In the genomic region with DNA sequence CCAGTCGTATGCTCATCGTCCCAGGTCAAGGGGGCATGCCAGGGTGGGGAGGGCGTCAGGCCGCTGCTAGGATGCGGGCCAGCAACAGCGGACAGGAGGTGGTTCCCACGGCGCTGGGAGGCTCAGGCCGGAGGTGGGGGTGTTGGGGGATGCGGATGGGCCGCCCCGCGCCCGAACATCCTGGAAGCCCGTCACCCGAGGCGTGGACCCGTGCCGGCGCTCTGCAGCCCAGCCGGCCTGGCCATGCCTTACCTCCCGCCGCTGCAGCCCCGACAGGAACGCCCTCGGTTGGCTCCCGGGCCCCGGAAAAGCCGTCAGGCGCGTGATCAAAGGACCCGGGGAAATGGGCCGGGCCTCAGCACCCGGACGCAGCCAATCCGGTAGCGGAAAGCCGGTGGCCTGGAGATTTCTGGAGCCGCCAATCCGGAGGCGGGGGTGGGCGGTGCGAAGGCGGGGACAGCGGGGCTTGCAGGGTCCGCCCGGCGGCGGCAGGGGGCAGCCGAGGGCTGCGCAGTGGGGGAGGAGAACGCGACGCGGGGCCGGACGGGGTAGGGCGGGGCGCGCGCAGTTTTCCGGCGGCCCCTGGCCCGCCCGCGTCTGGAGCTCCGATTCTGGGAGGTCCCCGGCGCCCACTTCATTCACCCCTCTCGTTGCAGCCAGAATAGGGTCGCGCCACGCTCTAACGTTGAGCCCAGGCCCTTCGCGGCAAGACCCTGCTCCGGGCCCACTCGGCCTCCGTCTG, we compare ENCODE assay signal across 1 cellular context.
TF ChIP-seq lines count a peak whose summit lies in the region.

SMIM29 (minus strand) TSS at position 280 of the 742 bp plus-strand sequence. CDS start 1,215 bp downstream, outside the sequence.

TF ChIP-seq in GM12878, 131 proteins besides CTCF, POLR2A, EP300 and RAD21 (continued from another document and continues in another):
- TF ChIP-seq, protein P1, sequence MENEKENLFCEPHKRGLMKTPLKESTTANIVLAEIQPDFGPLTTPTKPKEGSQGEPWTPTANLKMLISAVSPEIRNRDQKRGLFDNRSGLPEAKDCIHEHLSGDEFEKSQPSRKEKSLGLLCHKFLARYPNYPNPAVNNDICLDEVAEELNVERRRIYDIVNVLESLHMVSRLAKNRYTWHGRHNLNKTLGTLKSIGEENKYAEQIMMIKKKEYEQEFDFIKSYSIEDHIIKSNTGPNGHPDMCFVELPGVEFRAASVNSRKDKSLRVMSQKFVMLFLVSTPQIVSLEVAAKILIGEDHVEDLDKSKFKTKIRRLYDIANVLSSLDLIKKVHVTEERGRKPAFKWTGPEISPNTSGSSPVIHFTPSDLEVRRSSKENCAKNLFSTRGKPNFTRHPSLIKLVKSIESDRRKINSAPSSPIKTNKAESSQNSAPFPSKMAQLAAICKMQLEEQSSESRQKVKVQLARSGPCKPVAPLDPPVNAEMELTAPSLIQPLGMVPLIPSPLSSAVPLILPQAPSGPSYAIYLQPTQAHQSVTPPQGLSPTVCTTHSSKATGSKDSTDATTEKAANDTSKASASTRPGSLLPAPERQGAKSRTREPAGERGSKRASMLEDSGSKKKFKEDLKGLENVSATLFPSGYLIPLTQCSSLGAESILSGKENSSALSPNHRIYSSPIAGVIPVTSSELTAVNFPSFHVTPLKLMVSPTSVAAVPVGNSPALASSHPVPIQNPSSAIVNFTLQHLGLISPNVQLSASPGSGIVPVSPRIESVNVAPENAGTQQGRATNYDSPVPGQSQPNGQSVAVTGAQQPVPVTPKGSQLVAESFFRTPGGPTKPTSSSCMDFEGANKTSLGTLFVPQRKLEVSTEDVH (IDR thresholded peaks at IDR 0.05; ENCODE audit: low read depth, partially characterized antibody) = no peak
- TF ChIP-seq PAX5 (IDR thresholded peaks at IDR 0.05; ENCODE audit: borderline replicate concordance, low read depth, low read length) (no peak), IKZF1 (conservative IDR thresholded peaks at IDR 0.05) (peak; percentile 69), TCF12 (IDR thresholded peaks at IDR 0.05; ENCODE audit: low read depth, low read length) (no peak), RCOR1 (conservative IDR thresholded peaks at IDR 0.05; ENCODE audit: low read depth, low read length) (0 out of 2 replicates have a peak, but pooled peaks have one; percentile 53), BHLHE40 (IDR thresholded peaks at IDR 0.05; ENCODE audit: borderline replicate concordance in 1 of 2, low read depth in 2 of 2, low read length in 1 of 2) (peak; percentile 72 to 87; a peak in 3 of 4 replicates), ZNF24 (IDR thresholded peaks at IDR 0.05) (0 out of 2 replicates have a peak, but pooled peaks have one; percentile 8), FOXM1 (IDR thresholded peaks at IDR 0.05; ENCODE audit: low read depth, low read length) (no peak), SMARCA5 (IDR thresholded peaks at IDR 0.05) (peak; percentile 65), HCFC1 (IDR thresholded peaks at IDR 0.05; ENCODE audit: low read length) (peak; percentile 41), POLR2AphosphoS2 (IDR thresholded peaks at IDR 0.05; ENCODE audit: low read depth, low read length) (peak; percentile 68; the same call in 1 of the 2 replicates), ZBTB11 (CRISPR knock-in tag; IDR thresholded peaks at IDR 0.05) (no peak), KLF5 (IDR thresholded peaks at IDR 0.05; ENCODE audit: partially characterized antibody) (peak; percentile 51), YY1 (IDR thresholded peaks at IDR 0.05; ENCODE audit: low read depth, low read length) (peak; percentile 86), CHD4 (IDR thresholded peaks at IDR 0.05) (no peak), SMC3 (IDR thresholded peaks at IDR 0.05; ENCODE audit: borderline replicate concordance, low read length) (peak; percentile 74), BCL3 (IDR thresholded peaks at IDR 0.05; ENCODE audit: borderline replicate concordance, insufficient read depth, low read depth, low read length, poor library complexity, severe bottlenecking) (no peak), GATAD2B (conservative IDR thresholded peaks at IDR 0.05; ENCODE audit: low read depth) (no peak; the same call in none of the 2 replicates), ZSCAN29 (IDR thresholded peaks at IDR 0.05) (peak; percentile 63; the same call in 1 of the 2 replicates), STAT1 (conservative IDR thresholded peaks at IDR 0.05) (0 out of 2 replicates have a peak, but pooled peaks have one; percentile 37), MAX (IDR thresholded peaks at IDR 0.05; ENCODE audit: low read depth, low read length) (peak; percentile 48), HDGF (IDR thresholded peaks at IDR 0.05) (peak; percentile 84; the same call in 1 of the 2 replicates), NFIC (IDR thresholded peaks at IDR 0.05; ENCODE audit: low read depth, low read length) (no peak), RUNX3 (IDR thresholded peaks at IDR 0.05; ENCODE audit: low read length) (no peak), NR2C1 (IDR thresholded peaks at IDR 0.05) (no peak), ETV6 (conservative IDR thresholded peaks at IDR 0.05 in 1 of 2, IDR thresholded peaks at IDR 0.05 in 1 of 2; ENCODE audit: borderline replicate concordance in 1 of 2, low read depth in 1 of 2) (no peak), ZZZ3 (IDR thresholded peaks at IDR 0.05; ENCODE audit: control insufficient read depth, insufficient read length, low read depth) (no peak), SKIL (IDR thresholded peaks at IDR 0.05; ENCODE audit: low read depth, poor library complexity, severe bottlenecking) (no peak), MXI1 (IDR thresholded peaks at IDR 0.05; ENCODE audit: low read depth, low read length) (peak; percentile 89), TBL1XR1 (IDR thresholded peaks at IDR 0.05; ENCODE audit: low read depth, low read length) (0 out of 2 replicates have a peak, but pooled peaks have one; percentile 33), LARP7 (IDR thresholded peaks at IDR 0.05) (peak; percentile 70), CUX1 (IDR thresholded peaks at IDR 0.05; ENCODE audit: insufficient replicate concordance, low read depth, low read length) (no peak), EGR1 (IDR thresholded peaks at IDR 0.05; ENCODE audit: borderline replicate concordance in 1 of 2, low read depth in 2 of 2, low read length in 2 of 2) (peak; percentile 9 to 90), ZNF217 (IDR thresholded peaks at IDR 0.05) (no peak), RFX5 (IDR thresholded peaks at IDR 0.05; ENCODE audit: low read depth, low read length) (0 out of 2 replicates have a peak, but pooled peaks have one; percentile 23), RAD51 (IDR thresholded peaks at IDR 0.05) (peak; percentile 38; the same call in 1 of the 2 replicates)
- TF ChIP-seq, protein P2, sequence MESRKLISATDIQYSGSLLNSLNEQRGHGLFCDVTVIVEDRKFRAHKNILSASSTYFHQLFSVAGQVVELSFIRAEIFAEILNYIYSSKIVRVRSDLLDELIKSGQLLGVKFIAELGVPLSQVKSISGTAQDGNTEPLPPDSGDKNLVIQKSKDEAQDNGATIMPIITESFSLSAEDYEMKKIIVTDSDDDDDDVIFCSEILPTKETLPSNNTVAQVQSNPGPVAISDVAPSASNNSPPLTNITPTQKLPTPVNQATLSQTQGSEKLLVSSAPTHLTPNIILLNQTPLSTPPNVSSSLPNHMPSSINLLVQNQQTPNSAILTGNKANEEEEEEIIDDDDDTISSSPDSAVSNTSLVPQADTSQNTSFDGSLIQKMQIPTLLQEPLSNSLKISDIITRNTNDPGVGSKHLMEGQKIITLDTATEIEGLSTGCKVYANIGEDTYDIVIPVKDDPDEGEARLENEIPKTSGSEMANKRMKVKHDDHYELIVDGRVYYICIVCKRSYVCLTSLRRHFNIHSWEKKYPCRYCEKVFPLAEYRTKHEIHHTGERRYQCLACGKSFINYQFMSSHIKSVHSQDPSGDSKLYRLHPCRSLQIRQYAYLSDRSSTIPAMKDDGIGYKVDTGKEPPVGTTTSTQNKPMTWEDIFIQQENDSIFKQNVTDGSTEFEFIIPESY (IDR thresholded peaks at IDR 0.05) = no peak
